9 cellular contexts compared by ENCODE assay signal in the genomic region with DNA sequence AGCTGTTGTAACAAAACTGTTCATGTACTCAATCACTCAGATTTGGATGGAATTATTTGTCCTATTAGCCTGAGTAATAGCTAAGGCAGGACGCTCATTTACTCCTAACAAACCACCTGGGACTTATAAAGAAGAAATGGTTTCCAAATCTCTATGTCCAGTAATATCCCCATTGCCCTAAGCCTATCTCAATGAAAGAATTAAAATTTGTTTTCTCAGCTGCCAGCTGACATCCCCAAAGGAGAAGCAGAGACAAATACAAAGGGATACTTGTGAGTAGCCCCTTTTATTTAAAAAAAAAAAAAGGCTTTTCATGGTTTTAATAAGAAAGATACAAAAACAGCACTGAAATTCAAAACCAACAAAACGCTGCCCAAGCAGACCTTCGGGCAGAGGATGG.
"Had no signal": no experiment of that assay in that cellular context is flagged by ENCODE, and none has a peak within 500 bp of the region (broad histone marks: within the 10 kb centered on the region; RNA-seq: fewer than 3 reads in every experiment).

No MANE protein-coding gene starts in this region.

- H3K4me1 ChIP-seq: HAP-1 had no signal

- H3K4me3 ChIP-seq: GM23248, HAP-1, K562 had no signal

- H2AFZ ChIP-seq: GM23248 had no signal

- H3K9me3 ChIP-seq: HAP-1 had no signal

- H3K36me3 ChIP-seq: HAP-1 had no signal

- H3K9ac ChIP-seq: GM23248 had no signal

- H3K27ac ChIP-seq: GM23248, HL-60 had no signal

- ATAC-seq: HCT116, HepG2, K562 had no signal

- DNase-seq: GM23248, GOT3, H7, HFFc6 had no signal
